Comparison of ENCODE assay signal across 15 cellular contexts in genomic region chr12:71029302-71029701, GRCh38.
DNase-seq lines count a peak whose midpoint lies in the region; ATAC-seq and TF ChIP-seq lines count a peak whose summit lies in the region.
"Had no signal": no experiment of that assay in that cellular context is flagged by ENCODE, and none has a peak within 500 bp of the region (broad histone marks: within the 10 kb centered on the region; RNA-seq: fewer than 3 reads in every experiment).

No MANE protein-coding gene starts in this region.

- no peak overlapping the region for H3K4me3 ChIP-seq in GM23338
- H3K4me3 ChIP-seq: HAP-1 had no signal

- ATAC-seq in GM23338 (no peak), GM18511 (IDR thresholded peaks at IDR 0.05; ENCODE audit: unreplicated experiment) (no peak)

- no peak overlapping the region for H2AFZ ChIP-seq in GM23338

- H3K4me1 Mint-ChIP-seq in GM23338: peaks cover 5% of the 10 kb centered on the region; the same call in 2 of the 3 replicates
- no peaks in the 10 kb centered on the region for H3K4me1 Mint-ChIP-seq in activated T-helper 1 cell treated with anti-CD3 and anti-CD28 coated beads, Interleukin-12 subunit alpha, Interleukin-12 subunit beta, Interleukin-2, Interleukin-4 antibody, amounts not matched to agents 30 ng/mL and 10 ng/mL and 1 ng/mL, durations not matched to agents 14 hours and 24 hours and 36 hours (ENCODE audit: low read depth)
- no peaks in the 10 kb centered on the region for H3K4me1 Mint-ChIP-seq in activated T-helper 2 cell treated with anti-CD3 and anti-CD28 coated beads, Interferon-gamma antibody, Interleukin-2, Interleukin-4, amounts not matched to agents 10 μg/mL and 5 μg/mL and 100 μg/mL, durations not matched to agents 14 hours and 24 hours and 36 hours (ENCODE audit: low read depth)
- H3K4me1 Mint-ChIP-seq: CD4-positive, CD25-positive, alpha-beta regulatory T cell; CD8-positive, alpha-beta memory T cell had no signal

- H3K4me3 Mint-ChIP-seq in GM23338: no peak overlapping the region
- no peak overlapping the region for H3K4me3 Mint-ChIP-seq in activated T-helper 1 cell treated with anti-CD3 and anti-CD28 coated beads, Interleukin-12 subunit alpha, Interleukin-12 subunit beta, Interleukin-2, Interleukin-4 antibody, amounts not matched to agents 30 ng/mL and 10 ng/mL and 1 ng/mL, durations not matched to agents 14 hours and 24 hours and 36 hours
- no peak overlapping the region for H3K4me3 Mint-ChIP-seq in activated T-helper 2 cell treated with anti-CD3 and anti-CD28 coated beads, Interferon-gamma antibody, Interleukin-2, Interleukin-4, amounts not matched to agents 10 μg/mL and 5 μg/mL and 100 μg/mL, durations not matched to agents 14 hours and 24 hours and 36 hours (ENCODE audit: low read depth)
- H3K4me3 Mint-ChIP-seq: CD4-positive, CD25-positive, alpha-beta regulatory T cell; CD8-positive, alpha-beta memory T cell had no signal

- H3K27ac ChIP-seq in GM23338 (ENCODE audit: low read depth): no peak overlapping the region

- H3K9me3 Mint-ChIP-seq in GM23338: no peaks in the 10 kb centered on the region
- no peaks in the 10 kb centered on the region for H3K9me3 Mint-ChIP-seq in activated T-helper 1 cell treated with anti-CD3 and anti-CD28 coated beads, Interleukin-12 subunit alpha, Interleukin-12 subunit beta, Interleukin-2, Interleukin-4 antibody, amounts not matched to agents 30 ng/mL and 10 ng/mL and 1 ng/mL, durations not matched to agents 14 hours and 24 hours and 36 hours
- H3K9me3 Mint-ChIP-seq in activated T-helper 2 cell treated with anti-CD3 and anti-CD28 coated beads, Interferon-gamma antibody, Interleukin-2, Interleukin-4, amounts not matched to agents 10 μg/mL and 5 μg/mL and 100 μg/mL, durations not matched to agents 14 hours and 24 hours and 36 hours: no peaks in the 10 kb centered on the region

- H3K36me3 Mint-ChIP-seq in GM23338 (ENCODE audit: low read depth): no peaks in the 10 kb centered on the region
- H3K36me3 Mint-ChIP-seq in activated T-helper 1 cell treated with anti-CD3 and anti-CD28 coated beads, Interleukin-12 subunit alpha, Interleukin-12 subunit beta, Interleukin-2, Interleukin-4 antibody, amounts not matched to agents 30 ng/mL and 10 ng/mL and 1 ng/mL, durations not matched to agents 14 hours and 24 hours and 36 hours (ENCODE audit: low read depth): no peaks in the 10 kb centered on the region
- no peaks in the 10 kb centered on the region for H3K36me3 Mint-ChIP-seq in activated T-helper 2 cell treated with anti-CD3 and anti-CD28 coated beads, Interferon-gamma antibody, Interleukin-2, Interleukin-4, amounts not matched to agents 10 μg/mL and 5 μg/mL and 100 μg/mL, durations not matched to agents 14 hours and 24 hours and 36 hours (ENCODE audit: low read depth)
- H3K36me3 Mint-ChIP-seq: CD4-positive, CD25-positive, alpha-beta regulatory T cell; CD8-positive, alpha-beta memory T cell had no signal

- no peaks in the 10 kb centered on the region for H3K36me3 ChIP-seq in GM23338 (ENCODE audit: insufficient read depth)
- H3K36me3 ChIP-seq: BE2C, HAP-1 had no signal

- 0 out of 2 replicates have a peak overlapping the region, but pooled peaks have one; percentile 24 for H3K27ac Mint-ChIP-seq in GM23338
- H3K27ac Mint-ChIP-seq in activated T-helper 1 cell treated with anti-CD3 and anti-CD28 coated beads, Interleukin-12 subunit alpha, Interleukin-12 subunit beta, Interleukin-2, Interleukin-4 antibody, amounts not matched to agents 30 ng/mL and 10 ng/mL and 1 ng/mL, durations not matched to agents 14 hours and 24 hours and 36 hours: no peak overlapping the region
- H3K27ac Mint-ChIP-seq in activated T-helper 2 cell treated with anti-CD3 and anti-CD28 coated beads, Interferon-gamma antibody, Interleukin-2, Interleukin-4, amounts not matched to agents 10 μg/mL and 5 μg/mL and 100 μg/mL, durations not matched to agents 14 hours and 24 hours and 36 hours: no peak overlapping the region
- H3K27ac Mint-ChIP-seq: CD4-positive, CD25-positive, alpha-beta regulatory T cell; CD8-positive, alpha-beta memory T cell had no signal

- no peak overlapping the region for H3K4me2 ChIP-seq in GM23338

- DNase-seq in ELF-1 (ENCODE audit: low read depth, low spot score) (peak; percentile 16), GM23338 (ENCODE audit: low spot score) (no peak), NCI-H82 treated with DMSO at 0.1 percent for 48 hours (lab: John Stamatoyannopoulos, UW; ENCODE audit: unreplicated experiment) (peak; percentile 21), myocyte (ENCODE audit: low read depth) (peak; percentile 58)
- DNase-seq in activated T-helper 1 cell treated with anti-CD3 and anti-CD28 coated beads, Interleukin-12 subunit alpha, Interleukin-12 subunit beta, Interleukin-2, Interleukin-4 antibody, amounts not matched to agents 30 ng/mL and 10 ng/mL and 1 ng/mL, durations not matched to agents 14 hours and 24 hours and 36 hours (ENCODE audit: low spot score): no peak
- no peak for DNase-seq in activated T-helper 2 cell treated with anti-CD3 and anti-CD28 coated beads, Interferon-gamma antibody, Interleukin-2, Interleukin-4, amounts not matched to agents 10 μg/mL and 5 μg/mL and 100 μg/mL, durations not matched to agents 14 hours and 24 hours and 36 hours (ENCODE audit: low spot score)
- DNase-seq: ACHN; BE2C; C1 segment of cervical spinal cord; Caco-2; CD4-positive, CD25-positive, alpha-beta regulatory T cell; CD8-positive, alpha-beta memory T cell; GDM1 had no signal

- peaks cover 10% of the 10 kb centered on the region for H3K9me2 ChIP-seq in GM23338 (ENCODE audit: insufficient read depth)

- intact Hi-C loops in activated T-helper 1 cell treated with anti-CD3 and anti-CD28 coated beads, Interleukin-12 subunit alpha, Interleukin-12 subunit beta, Interleukin-2, Interleukin-4 antibody, amounts not matched to agents 30 ng/mL and 10 ng/mL and 1 ng/mL, durations not matched to agents 14 hours and 24 hours and 36 hours (cut with micrococcal nuclease): no loop called here
- intact Hi-C loops in activated T-helper 2 cell treated with anti-CD3 and anti-CD28 coated beads, Interferon-gamma antibody, Interleukin-2, Interleukin-4, amounts not matched to agents 10 μg/mL and 5 μg/mL and 100 μg/mL, durations not matched to agents 14 hours and 24 hours and 36 hours (cut with micrococcal nuclease): no loop called here

- no peaks in the 10 kb centered on the region for H3K27me3 ChIP-seq in GM23338 (ENCODE audit: insufficient read depth)
- H3K27me3 ChIP-seq: BE2C had no signal

- no peaks in the 10 kb centered on the region for H3K4me1 ChIP-seq in GM23338 (ENCODE audit: insufficient read depth)
- H3K4me1 ChIP-seq: HAP-1 had no signal

- H4K20me1 ChIP-seq in GM23338 (replicated peaks; ENCODE audit: insufficient read depth): no peaks in the 10 kb centered on the region

- no peak for TF ChIP-seq CTCF in GM23338 (conservative IDR thresholded peaks at IDR 0.05; ENCODE audit: low read depth in 2 of 2)

- H3K27me3 Mint-ChIP-seq in GM23338 (ENCODE audit: insufficient read depth, low read depth, poor library complexity): no peaks in the 10 kb centered on the region
- no peaks in the 10 kb centered on the region for H3K27me3 Mint-ChIP-seq in activated T-helper 1 cell treated with anti-CD3 and anti-CD28 coated beads, Interleukin-12 subunit alpha, Interleukin-12 subunit beta, Interleukin-2, Interleukin-4 antibody, amounts not matched to agents 30 ng/mL and 10 ng/mL and 1 ng/mL, durations not matched to agents 14 hours and 24 hours and 36 hours (ENCODE audit: insufficient read depth)
- no peaks in the 10 kb centered on the region for H3K27me3 Mint-ChIP-seq in activated T-helper 2 cell treated with anti-CD3 and anti-CD28 coated beads, Interferon-gamma antibody, Interleukin-2, Interleukin-4, amounts not matched to agents 10 μg/mL and 5 μg/mL and 100 μg/mL, durations not matched to agents 14 hours and 24 hours and 36 hours (ENCODE audit: low read depth)
- H3K27me3 Mint-ChIP-seq: CD4-positive, CD25-positive, alpha-beta regulatory T cell; CD8-positive, alpha-beta memory T cell had no signal

- H3F3A ChIP-seq in GM23338 (replicated peaks; ENCODE audit: low read depth): no peaks in the 10 kb centered on the region

- no peaks in the 10 kb centered on the region for H3K79me2 ChIP-seq in GM23338 (replicated peaks; ENCODE audit: insufficient read depth)

TF ChIP-seq in GM23338, 12 proteins besides CTCF, POLR2A, EP300 and RAD21 (continues in another document):
- TF ChIP-seq JUNB (IDR thresholded peaks at IDR 0.05; ENCODE audit: unreplicated experiment): no peak

Comparison
In these comparisons a context has a peak if more than half of its experiments do, and no peak if none do; other contexts are left out.
1. DNase-seq: peak in ELF-1 (single experiment), NCI-H82 treated with DMSO at 0.1 percent for 48 hours (single experiment) and myocyte (single experiment); none in GM23338 (single experiment), activated T-helper 1 cell treated with anti-CD3 and anti-CD28 coated beads, Interleukin-12 subunit alpha, Interleukin-12 subunit beta, Interleukin-2, Interleukin-4 antibody, amounts not matched to agents 30 ng/mL and 10 ng/mL and 1 ng/mL, durations not matched to agents 14 hours and 24 hours and 36 hours (single experiment) and activated T-helper 2 cell treated with anti-CD3 and anti-CD28 coated beads, Interferon-gamma antibody, Interleukin-2, Interleukin-4, amounts not matched to agents 10 μg/mL and 5 μg/mL and 100 μg/mL, durations not matched to agents 14 hours and 24 hours and 36 hours (single experiment).